Comparison of ENCODE assay signal across 15 cellular contexts in the genomic region with DNA sequence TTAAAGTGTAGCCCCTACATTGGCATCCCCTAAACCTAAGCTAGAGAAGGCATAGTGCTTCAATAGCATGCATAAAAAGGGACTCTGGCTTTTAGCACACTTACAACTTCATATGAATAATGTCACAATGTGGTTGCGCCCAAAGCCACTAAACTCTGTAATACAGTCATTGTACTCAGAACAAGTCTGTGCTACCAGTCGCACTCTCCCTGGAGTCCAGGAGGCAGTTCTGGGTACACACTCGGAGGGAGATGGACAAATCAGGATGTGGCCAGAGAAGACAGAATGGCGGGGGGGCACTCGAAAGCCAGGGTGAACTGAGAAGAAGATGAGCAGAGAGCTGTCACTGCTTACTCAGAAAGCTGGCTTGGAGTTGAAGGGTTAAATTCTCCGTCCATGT.
"Had no signal": no experiment of that assay in that cellular context is flagged by ENCODE, and none has a peak within 500 bp of the region (broad histone marks: within the 10 kb centered on the region; RNA-seq: fewer than 3 reads in every experiment).

No MANE protein-coding gene starts in this region.

- ATAC-seq: activated T-cell treated with anti-CD3 and anti-CD28 coated beads, Interleukin-2, amount 50 U/mL, for 4 hours; left ventricle myocardium superior had no signal

- DNase-seq: activated CD4-positive, alpha-beta memory T cell treated with anti-CD3 and anti-CD28 coated beads for 36 hours; activated CD4-positive, CD25-positive, alpha-beta regulatory T cell treated with anti-CD3 and anti-CD28 coated beads, Interleukin-2, amount 50 U/mL, for 72 hours; activated effector memory CD4-positive, alpha-beta T cell treated with anti-CD3 and anti-CD28 coated beads, Interleukin-2, amount 50 U/mL, for 16 hours; activated T-cell treated with anti-CD3 and anti-CD28 coated beads, Interleukin-2, amount 50 U/mL, for 4 hours; adrenal gland; erythroblast; hypothalamus; kidney; left ventricle myocardium superior; mesendoderm; nephron progenitor cell; occipital lobe; spleen had no signal

- H3K36me3 ChIP-seq: adrenal gland had no signal

- H3K27me3 ChIP-seq: adrenal gland, cardiac muscle cell, spleen had no signal

- H3K27ac ChIP-seq: adrenal gland, cardiac muscle cell, SK-N-MC, spleen had no signal

- H3K4me3 ChIP-seq: adrenal gland, cardiac muscle cell, SK-N-MC, spleen had no signal

- H3K9me3 ChIP-seq: adrenal gland had no signal

- FAIRE-seq: kidney had no signal
